1 cellular context compared by ENCODE assay signal in the genomic region with DNA sequence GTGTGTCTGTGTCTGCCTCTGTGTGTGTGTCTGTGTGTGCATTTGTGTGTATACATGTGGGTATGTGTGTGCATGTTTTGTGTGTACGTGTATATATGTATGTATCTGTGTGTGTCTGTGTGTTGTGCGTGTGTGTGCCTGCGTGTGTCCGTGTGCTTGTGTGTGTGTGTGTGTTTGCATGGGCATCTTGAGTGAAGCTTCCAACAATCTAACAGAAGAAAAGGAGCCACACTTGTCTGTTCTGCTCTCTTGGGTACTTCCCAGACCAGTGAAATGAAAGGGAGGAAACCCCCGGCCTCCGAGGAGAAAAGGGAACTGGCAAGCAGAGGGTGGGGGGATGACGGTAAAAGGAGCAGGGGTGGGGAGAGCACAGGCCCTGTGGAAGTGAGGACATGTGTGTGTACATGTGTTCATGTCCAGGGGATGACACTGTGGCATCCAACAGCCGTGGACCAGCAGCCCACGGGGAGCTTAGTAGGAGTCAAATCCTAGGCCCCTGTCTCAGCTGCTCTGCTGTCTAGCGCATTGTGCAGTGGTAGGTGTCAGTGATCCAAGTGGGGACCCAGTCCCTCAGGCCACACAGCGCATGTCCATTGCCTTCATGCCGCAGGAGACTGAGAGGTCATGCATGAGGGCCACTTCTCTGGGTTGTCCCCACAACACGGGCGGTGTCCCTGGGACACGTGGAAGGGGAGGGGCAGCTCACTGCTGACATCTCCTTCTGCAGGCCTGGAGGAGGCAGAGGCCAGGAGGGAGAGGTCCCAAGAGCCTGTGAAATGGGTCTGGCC.
TF ChIP-seq lines count a peak whose summit lies in the region.

No MANE protein-coding gene starts in this region.

TF ChIP-seq in HepG2, 621 proteins besides CTCF, POLR2A, EP300 and RAD21 (continued from another document):
- no peak for TF ChIP-seq NR2F1 (CRISPR knock-in tag; IDR thresholded peaks at IDR 0.05)
- TF ChIP-seq SETDB1 (CRISPR knock-in tag; IDR thresholded peaks at IDR 0.05; ENCODE audit: borderline replicate concordance) = no peak
- TF ChIP-seq, protein P1, sequence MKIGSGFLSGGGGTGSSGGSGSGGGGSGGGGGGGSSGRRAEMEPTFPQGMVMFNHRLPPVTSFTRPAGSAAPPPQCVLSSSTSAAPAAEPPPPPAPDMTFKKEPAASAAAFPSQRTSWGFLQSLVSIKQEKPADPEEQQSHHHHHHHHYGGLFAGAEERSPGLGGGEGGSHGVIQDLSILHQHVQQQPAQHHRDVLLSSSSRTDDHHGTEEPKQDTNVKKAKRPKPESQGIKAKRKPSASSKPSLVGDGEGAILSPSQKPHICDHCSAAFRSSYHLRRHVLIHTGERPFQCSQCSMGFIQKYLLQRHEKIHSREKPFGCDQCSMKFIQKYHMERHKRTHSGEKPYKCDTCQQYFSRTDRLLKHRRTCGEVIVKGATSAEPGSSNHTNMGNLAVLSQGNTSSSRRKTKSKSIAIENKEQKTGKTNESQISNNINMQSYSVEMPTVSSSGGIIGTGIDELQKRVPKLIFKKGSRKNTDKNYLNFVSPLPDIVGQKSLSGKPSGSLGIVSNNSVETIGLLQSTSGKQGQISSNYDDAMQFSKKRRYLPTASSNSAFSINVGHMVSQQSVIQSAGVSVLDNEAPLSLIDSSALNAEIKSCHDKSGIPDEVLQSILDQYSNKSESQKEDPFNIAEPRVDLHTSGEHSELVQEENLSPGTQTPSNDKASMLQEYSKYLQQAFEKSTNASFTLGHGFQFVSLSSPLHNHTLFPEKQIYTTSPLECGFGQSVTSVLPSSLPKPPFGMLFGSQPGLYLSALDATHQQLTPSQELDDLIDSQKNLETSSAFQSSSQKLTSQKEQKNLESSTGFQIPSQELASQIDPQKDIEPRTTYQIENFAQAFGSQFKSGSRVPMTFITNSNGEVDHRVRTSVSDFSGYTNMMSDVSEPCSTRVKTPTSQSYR (CRISPR knock-in tag; IDR thresholded peaks at IDR 0.05; ENCODE audit: borderline replicate concordance) = no peak
- TF ChIP-seq ZSCAN29 (CRISPR knock-in tag; conservative IDR thresholded peaks at IDR 0.05) = no peak
- TF ChIP-seq, protein P2, sequence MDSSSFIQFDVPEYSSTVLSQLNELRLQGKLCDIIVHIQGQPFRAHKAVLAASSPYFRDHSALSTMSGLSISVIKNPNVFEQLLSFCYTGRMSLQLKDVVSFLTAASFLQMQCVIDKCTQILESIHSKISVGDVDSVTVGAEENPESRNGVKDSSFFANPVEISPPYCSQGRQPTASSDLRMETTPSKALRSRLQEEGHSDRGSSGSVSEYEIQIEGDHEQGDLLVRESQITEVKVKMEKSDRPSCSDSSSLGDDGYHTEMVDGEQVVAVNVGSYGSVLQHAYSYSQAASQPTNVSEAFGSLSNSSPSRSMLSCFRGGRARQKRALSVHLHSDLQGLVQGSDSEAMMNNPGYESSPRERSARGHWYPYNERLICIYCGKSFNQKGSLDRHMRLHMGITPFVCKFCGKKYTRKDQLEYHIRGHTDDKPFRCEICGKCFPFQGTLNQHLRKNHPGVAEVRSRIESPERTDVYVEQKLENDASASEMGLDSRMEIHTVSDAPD (CRISPR knock-in tag; IDR thresholded peaks at IDR 0.05) = no peak
- no peak for TF ChIP-seq ATF3 (CRISPR knock-in tag; IDR thresholded peaks at IDR 0.05)
- TF ChIP-seq CEBPG (CRISPR knock-in tag; IDR thresholded peaks at IDR 0.05) = no peak
- TF ChIP-seq MAF1 (CRISPR knock-in tag; IDR thresholded peaks at IDR 0.05; ENCODE audit: borderline replicate concordance) = no peak
- TF ChIP-seq ATRX (CRISPR knock-in tag; IDR thresholded peaks at IDR 0.05; ENCODE audit: borderline replicate concordance) = no peak
- no peak for TF ChIP-seq ZNF570 (CRISPR knock-in tag; IDR thresholded peaks at IDR 0.05; ENCODE audit: borderline replicate concordance)
